Comparison of ENCODE assay signal across 8 cellular contexts in genomic region chr5:32174011-32174866, GRCh38. TPM values are rescaled to one million over a fixed set of nuclear protein-coding genes. Genes with fewer than 3 reads are reported as not detected.
DNase-seq lines count a peak whose midpoint lies in the region; ATAC-seq and TF ChIP-seq lines count a peak whose summit lies in the region.

Gene GOLPH3 (minus strand): TSS chr5:32174319. CDS start chr5:32174034, 285 bp downstream.

- no peak for TF ChIP-seq CTCF in BE2C (IDR thresholded peaks at IDR 0.05; ENCODE audit: low read depth, low read length)

- ATAC-seq in GM19324 (IDR thresholded peaks at IDR 0.05; ENCODE audit: low FRiP score, unreplicated experiment) (peak; percentile 84), HG03460 (IDR thresholded peaks at IDR 0.05; ENCODE audit: unreplicated experiment) (peak; percentile 84), left colon (peak; percentile 87)

- no peaks in the 10 kb centered on the region for H3K9me3 ChIP-seq in BE2C

- intact Hi-C loops in left colon (cut with DNase I, micrococcal nuclease), result loop anchor here in 1 of 2 donors (10.0 kb wide), 1 partner anchor 51 kb away; no protein-coding TSS in a partner anchor

- peaks cover 2% of the 10 kb centered on the region; the same call in 1 of the 2 replicates for H3K4me1 ChIP-seq in BE2C

- DNase-seq in BE2C, result peak; percentile 97
- peak; percentile 40 for DNase-seq in NCI-H524 treated with DMSO at 0.1 percent for 48 hours (lab: John Stamatoyannopoulos, UW)
- DNase-seq in activated CD4-positive, alpha-beta T cell treated with anti-CD3 and anti-CD28 coated beads for 4 hours, result peak; percentile 90 to 93
- peak; percentile 91 to 97 for DNase-seq in left colon
- DNase-seq in stimulated activated CD4-positive, alpha-beta T cell treated with anti-CD3 and anti-CD28 coated beads, Interleukin-1b, Interleukin-23, amount 100 ng/mL, for 4 hours (ENCODE audit: low read depth in 2 of 2), result peak; percentile 87 to 92

- H3K4me3 ChIP-seq in BE2C (ENCODE audit: low read depth, low read length), result peak within 1 kb of the TSS; percentile 89

- H3K36me3 ChIP-seq in BE2C, result peaks cover 25% of the 10 kb centered on the region

- no peaks in the 10 kb centered on the region for H3K27me3 ChIP-seq in BE2C

- H3K27ac ChIP-seq in cingulate gyrus (ENCODE audit: low read depth, low read length), result peak within 1 kb of the TSS; percentile 97

RNA-seq across cellular contexts. Expression of gene GOLPH3, which starts in this region (rescaled TPM):
- polyA plus RNA-seq in BE2C (2012; ENCODE audit: insufficient read depth, insufficient read length, low read depth), result 83.1 TPM
- 100 to 1,000 TPM; 123 to 131 TPM for total RNA-seq in left colon

Comparison
In these comparisons a context has a peak if more than half of its experiments do, and no peak if none do; other contexts are left out.
1. Peak in every context shown above with its lines: DNase-seq, ATAC-seq, H3K4me3 ChIP-seq and H3K27ac ChIP-seq.
2. DNase-seq: peak in every context shown above with its lines; median percentile 97 in BE2C; 94 in left colon; 92 in activated CD4-positive, alpha-beta T cell treated with anti-CD3 and anti-CD28 coated beads for 4 hours; 90 in stimulated activated CD4-positive, alpha-beta T cell treated with anti-CD3 and anti-CD28 coated beads, Interleukin-1b, Interleukin-23, amount 100 ng/mL, for 4 hours; 40 in NCI-H524 treated with DMSO at 0.1 percent for 48 hours.